22 cellular contexts compared by ENCODE assay signal in genomic region chr21:35172231-35172630, GRCh38.
DNase-seq lines count a peak whose midpoint lies in the region; ATAC-seq, FAIRE-seq and TF ChIP-seq lines count a peak whose summit lies in the region.
"Had no signal": no experiment of that assay in that cellular context is flagged by ENCODE, and none has a peak within 500 bp of the region (broad histone marks: within the 10 kb centered on the region; RNA-seq: fewer than 3 reads in every experiment).

No MANE protein-coding gene starts in this region.

- no peak overlapping the region for H3K4me3 ChIP-seq in BLaER1
- H3K4me3 ChIP-seq in CD8-positive, alpha-beta memory T cell (ENCODE audit: low read length), result no peak overlapping the region
- H3K4me3 ChIP-seq in K562, result no peak overlapping the region
- H3K4me3 ChIP-seq: body of pancreas, gastroesophageal sphincter, ovary, tibial nerve had no signal

- TF ChIP-seq POLR2A in K562 (conservative IDR thresholded peaks at IDR 0.05), result no peak

- CTCF ChIA-PET in CD8-positive, alpha-beta memory T cell (lab: Charles Lee), result no interaction called here
- CTCF ChIA-PET in K562 (lab: Yijun Ruan, JAX; ENCODE audit: low intra/inter-chr PET ratio), result no interaction called here

- H2AFZ ChIP-seq in K562 (ENCODE audit: low read depth, low read length), result peak overlapping the region; percentile 75

- H3K9me3 Mint-ChIP-seq in CD8-positive, alpha-beta memory T cell, result no peaks in the 10 kb centered on the region

- no peak for FAIRE-seq in K562 (lab: Jason Lieb, UNC)
- FAIRE-seq: HepG2 had no signal

- no peak overlapping the region for H3K27ac ChIP-seq in BLaER1
- no peak overlapping the region for H3K27ac ChIP-seq in CD8-positive, alpha-beta memory T cell (ENCODE audit: low read depth, low read length)
- no peak overlapping the region for H3K27ac ChIP-seq in K562 (ENCODE audit: extremely low read depth, low read depth, low read length)
- H3K27ac ChIP-seq: body of pancreas, epithelial cell of prostate, gastroesophageal sphincter, ovary, RWPE1, tibial nerve had no signal

- peaks cover 19% of the 10 kb centered on the region for H3K9me3 ChIP-seq in BLaER1
- H3K9me3 ChIP-seq in CD8-positive, alpha-beta memory T cell (ENCODE audit: low read length), result no peaks in the 10 kb centered on the region
- no peaks in the 10 kb centered on the region for H3K9me3 ChIP-seq in K562 (replicated peaks; ENCODE audit: control insufficient read depth, insufficient read depth, low read depth, low read length)
- H3K9me3 ChIP-seq: body of pancreas, gastroesophageal sphincter, ovary, tibial nerve had no signal

- H3K9ac ChIP-seq in BLaER1 (no peak overlapping the region), K562 (ENCODE audit: insufficient read depth in 1 of 2, low read depth in 2 of 2, low read length in 2 of 2) (no peak overlapping the region)

- peaks cover 34% of the 10 kb centered on the region for H3K4me1 ChIP-seq in BLaER1
- peaks cover 22% of the 10 kb centered on the region for H3K4me1 ChIP-seq in CD8-positive, alpha-beta memory T cell (ENCODE audit: insufficient read depth, low read length)
- H3K4me1 ChIP-seq in K562 (replicated peaks in 1 of 2; ENCODE audit: control insufficient read depth in 2 of 2, insufficient read depth in 2 of 2, low read length in 2 of 2), result peaks cover 0 to 15% of the 10 kb centered on the region in 2 experiments; a peak in 3 of 5 replicates
- H3K4me1 ChIP-seq: body of pancreas, gastroesophageal sphincter, tibial nerve had no signal

- H3K4me3 Mint-ChIP-seq in CD8-positive, alpha-beta memory T cell, result peak overlapping the region in 5 of 7 donors; percentile 1 to 34 (median 13)

- intact Hi-C loops in K562 (cut with micrococcal nuclease), result no loop called here

- H3K4me2 ChIP-seq in BLaER1, result peak overlapping the region; percentile 68
- H3K4me2 ChIP-seq in K562 (ENCODE audit: insufficient read depth, low read length), result no peak overlapping the region

- H4K20me1 ChIP-seq in BLaER1, result no peaks in the 10 kb centered on the region
- H4K20me1 ChIP-seq in K562 (replicated peaks; ENCODE audit: control insufficient read depth, insufficient read depth, low read length), result no peaks in the 10 kb centered on the region

- ATAC-seq in K562, result no peak
- ATAC-seq in HG03025 (IDR thresholded peaks at IDR 0.05; ENCODE audit: low FRiP score, unreplicated experiment), result no peak
- ATAC-seq: body of pancreas, gastroesophageal sphincter, HepG2 had no signal

- WGBS in K562 (ENCODE audit: insufficient coverage, low coverage, missing lambda C conversion rate), result 7% methylated on average over 2 of the region's 2 CpGs

- H3K27me3 Mint-ChIP-seq in CD8-positive, alpha-beta memory T cell, result peaks cover 0 to 4% of the 10 kb centered on the region in 2 donors

- no peaks in the 10 kb centered on the region for H3K36me3 ChIP-seq in BLaER1
- H3K36me3 ChIP-seq in CD8-positive, alpha-beta memory T cell (ENCODE audit: insufficient read depth, low read length), result no peaks in the 10 kb centered on the region
- no peaks in the 10 kb centered on the region for H3K36me3 ChIP-seq in K562 (ENCODE audit: control insufficient read depth, insufficient read depth, low read length)
- H3K36me3 ChIP-seq: gastroesophageal sphincter, ovary, tibial nerve had no signal

- H3K27me3 ChIP-seq in BLaER1, result no peaks in the 10 kb centered on the region
- no peaks in the 10 kb centered on the region for H3K27me3 ChIP-seq in CD8-positive, alpha-beta memory T cell (ENCODE audit: insufficient read depth, low read length, poor library complexity, severe bottlenecking)
- no peaks in the 10 kb centered on the region for H3K27me3 ChIP-seq in K562 (ENCODE audit: control insufficient read depth in 2 of 2, insufficient read depth in 2 of 2, low read length in 2 of 2)
- H3K27me3 ChIP-seq: body of pancreas, ovary, tibial nerve had no signal

- in situ Hi-C loops in K562 (cut with MboI) (no loop called here), GM13976 (cut with MboI; ENCODE audit: low sequenced_read_pairs, unreplicated experiment) (no loop called here)

- BruUV-seq in K562 (replicated peaks; lab: Mats Ljungman, UMichigan), result no TSS peak

- DNase-seq in CD8-positive, alpha-beta memory T cell, result peak in 2 of 5 donors; percentile 6 to 17
- peak; percentile 31 for DNase-seq in SW480 (ENCODE audit: low spot score)
- DNase-seq in K562 (ENCODE audit: extremely low read depth in 1 of 4, low spot score in 3 of 4), result no peak
- DNase-seq in NCI-H1436 (lab: John Stamatoyannopoulos, UW), result no peak
- DNase-seq in GM13976 (ENCODE audit: low spot score), result no peak
- DNase-seq in stimulated activated naive CD4-positive, alpha-beta T cell treated with Interleukin-2 at 50 U/mL for 16 hours (lab: John Stamatoyannopoulos, UW), result no peak
- DNase-seq: activated CD4-positive, alpha-beta T cell treated with anti-CD3 and anti-CD28 coated beads, Interleukin-2, amount 50 U/mL, for 1 hour; activated effector memory CD4-positive, alpha-beta T cell treated with anti-CD3 and anti-CD28 coated beads, Interleukin-2, amount 50 U/mL, for 16 hours; body of pancreas; DMS 273 treated with DMSO at 0.1 percent for 48 hours; NCI-H1092 treated with DMSO at 0.1 percent for 48 hours; NCI-H2171; NCI-H82; ovary; stimulated activated CD4-positive, alpha-beta T cell treated with anti-CD3 and anti-CD28 coated beads, Interleukin-4, amount 100 ng/mL, for 4 hours had no signal

- no peak for TF ChIP-seq EP300 in K562 (IDR thresholded peaks at IDR 0.05; ENCODE audit: low read length)

- H3K79me2 ChIP-seq in K562 (ENCODE audit: control insufficient read depth, insufficient read depth, low read length), result no peaks in the 10 kb centered on the region

- H3K27ac Mint-ChIP-seq in CD8-positive, alpha-beta memory T cell, result peak overlapping the region in 4 of 8 donors; percentile 0 to 27 (median 2)

- TF ChIP-seq RAD21 in K562 (CRISPR knock-in tag; conservative IDR thresholded peaks at IDR 0.05 in 1 of 2, IDR thresholded peaks at IDR 0.05 in 1 of 2), result no peak

- peaks cover 19 to 36% (median 34%) of the 10 kb centered on the region in 3 donors for H3K4me1 Mint-ChIP-seq in CD8-positive, alpha-beta memory T cell

- TF ChIP-seq CTCF in K562 (IDR thresholded peaks at IDR 0.05 in 2 of 3, conservative IDR thresholded peaks at IDR 0.05 in 1 of 3; ENCODE audit: insufficient read depth in 2 of 3, low read depth in 1 of 3, low read length in 3 of 3) (no peak), GM13976 (IDR thresholded peaks at IDR 0.05; ENCODE audit: borderline replicate concordance, control extremely low read depth, extremely low read depth, insufficient read depth, missing control alignments) (no peak)

- H3K36me3 Mint-ChIP-seq in CD8-positive, alpha-beta memory T cell, result peaks cover 0 to 12% (median 0%) of the 10 kb centered on the region in 3 donors

- no peaks in the 10 kb centered on the region for H3K9me1 ChIP-seq in K562 (ENCODE audit: control insufficient read depth, insufficient read depth, low read length)

- POLR2A ChIA-PET in CD8-positive, alpha-beta memory T cell (lab: Charles Lee), result no interaction called here
- POLR2A ChIA-PET in K562 (lab: Yijun Ruan, JAX), result no interaction called here
